In genomic region chr4:71257761-71258160, GRCh38 we compare ENCODE assay signal across 23 cellular contexts.
"Had no signal": no experiment of that assay in that cellular context is flagged by ENCODE, and none has a peak within 500 bp of the region (broad histone marks: within the 10 kb centered on the region; RNA-seq: fewer than 3 reads in every experiment).

No MANE protein-coding gene starts in this region.

- DNase-seq: cortex of kidney; dorsolateral prefrontal cortex; effector CD4-positive, alpha-beta T cell; foreskin fibroblast; heart right ventricle; hippocampal formation; kidney glomerular epithelial cell; left colon; left ventricle myocardium superior; lower lobe of right lung; natural killer cell; occipital lobe; pancreas; sigmoid colon; stimulated activated CD4-positive, alpha-beta T cell treated with anti-CD3 and anti-CD28 coated beads, Interleukin-2, amount 100 ng/mL, for 24 hours; stimulated activated CD4-positive, alpha-beta T cell treated with anti-CD3 and anti-CD28 coated beads, Interleukin-4, amount 100 ng/mL, for 24 hours; stimulated activated naive CD4-positive, alpha-beta T cell treated with Interleukin-2 at 50 U/mL for 16 hours; stomach; thyroid gland; trophoblast cell had no signal

- ATAC-seq: gastroesophageal sphincter; heart right ventricle; left ventricle myocardium superior; lower lobe of right lung; natural killer cell; pancreas; stimulated activated effector memory CD8-positive, alpha-beta T cell treated with anti-CD3 and anti-CD28 coated beads, Interleukin-12 subunit alpha, Interleukin-12 subunit beta, amount 100 ng/mL, for 72 hours had no signal

- H3K4me1 ChIP-seq: vagina had no signal

- H3K36me3 ChIP-seq: gastroesophageal sphincter, heart right ventricle, lower lobe of right lung, sigmoid colon, thyroid gland, vagina had no signal

- H3K27ac ChIP-seq: gastroesophageal sphincter, lower lobe of right lung, sigmoid colon, stomach, thyroid gland, vagina had no signal

- H3K27me3 ChIP-seq: dorsolateral prefrontal cortex, gastroesophageal sphincter, heart right ventricle, pancreas, sigmoid colon, stomach, thyroid gland, vagina had no signal

- H3K9me3 ChIP-seq: gastroesophageal sphincter, heart right ventricle, lower lobe of right lung, pancreas, sigmoid colon, stomach, thyroid gland, vagina had no signal

- H3K4me3 ChIP-seq: dorsolateral prefrontal cortex, gastroesophageal sphincter, heart right ventricle, lower lobe of right lung, pancreas, sigmoid colon, stomach, thyroid gland, vagina had no signal
